ENCODE assay signal across 14 cellular contexts in genomic region chr15:32677238-32677750, GRCh38. TPM values are rescaled to one million over a fixed set of nuclear protein-coding genes. Genes with fewer than 3 reads are reported as not detected.
A peak's percentile ranks its signal among the peaks of the same experiment; 100 is the strongest.
DNase-seq lines count a peak whose midpoint lies in the region; TF ChIP-seq lines count a peak whose summit lies in the region.
"Had no signal": no experiment of that assay in that cellular context is flagged by ENCODE, and none has a peak within 500 bp of the region (broad histone marks: within the 10 kb centered on the region; RNA-seq: fewer than 3 reads in every experiment).

No MANE protein-coding gene starts in this region.

- peaks cover under 1% of the 10 kb centered on the region for H3K27me3 Mint-ChIP-seq in endodermal cell (ENCODE audit: insufficient read depth)
- H3K27me3 Mint-ChIP-seq: central memory CD8-positive, alpha-beta T cell had no signal

- H3K9me3 Mint-ChIP-seq in endodermal cell = no peaks in the 10 kb centered on the region
- H3K9me3 Mint-ChIP-seq: central memory CD8-positive, alpha-beta T cell had no signal

- H3K4me2 ChIP-seq in parathyroid adenoma (ENCODE audit: low read length) = no peak overlapping the region

- H3K27me3 ChIP-seq in parathyroid adenoma (ENCODE audit: control insufficient read depth, insufficient read depth, low read length) = no peaks in the 10 kb centered on the region
- no peaks in the 10 kb centered on the region for H3K27me3 ChIP-seq in endodermal cell (ENCODE audit: control insufficient read depth, insufficient read depth, low read length, poor library complexity, severe bottlenecking)
- H3K27me3 ChIP-seq: foreskin keratinocyte, transverse colon had no signal

- TF ChIP-seq CTCF in parathyroid adenoma (IDR thresholded peaks at IDR 0.05) = no peak
- TF ChIP-seq CTCF in endodermal cell (conservative IDR thresholded peaks at IDR 0.05) = no peak

- peak overlapping the region; percentile 5 for H3K27ac ChIP-seq in cingulate gyrus (ENCODE audit: low read depth, low read length)
- peak overlapping the region; percentile 22 for H3K27ac ChIP-seq in parathyroid adenoma
- H3K27ac ChIP-seq in endodermal cell (ENCODE audit: low read depth, low read length) = no peak overlapping the region
- H3K27ac ChIP-seq: foreskin keratinocyte, HL-60, psoas muscle had no signal

- 83 to 89% methylated on average over 1 to 5 of the region's 5 CpGs for WGBS in endodermal cell (ENCODE audit: insufficient coverage in 1 of 2, insufficient read length in 1 of 2), 2 experiments

- H3K4me1 Mint-ChIP-seq in endodermal cell = peaks cover 8% of the 10 kb centered on the region
- H3K4me1 Mint-ChIP-seq: central memory CD8-positive, alpha-beta T cell had no signal

- H2AFZ ChIP-seq in parathyroid adenoma = no peak overlapping the region

- no peak overlapping the region for H3K4me3 ChIP-seq in parathyroid adenoma (ENCODE audit: low read depth, low read length)
- no peak overlapping the region for H3K4me3 ChIP-seq in endodermal cell (ENCODE audit: low read length)
- H3K4me3 ChIP-seq: psoas muscle, transverse colon had no signal

- H3K9me3 ChIP-seq in parathyroid adenoma (ENCODE audit: control insufficient read depth, low read length) (no peaks in the 10 kb centered on the region), endodermal cell (ENCODE audit: control insufficient read depth, low read length) (no peaks in the 10 kb centered on the region)
- H3K9me3 ChIP-seq: psoas muscle, transverse colon had no signal

- H3K36me3 Mint-ChIP-seq in endodermal cell (ENCODE audit: low read depth) = no peaks in the 10 kb centered on the region

- no peaks in the 10 kb centered on the region for H3K4me1 ChIP-seq in parathyroid adenoma
- peaks cover 4% of the 10 kb centered on the region for H3K4me1 ChIP-seq in endodermal cell (ENCODE audit: control insufficient read depth, insufficient read depth, low read length)
- H3K4me1 ChIP-seq: psoas muscle had no signal

- H3K79me2 ChIP-seq in parathyroid adenoma = no peaks in the 10 kb centered on the region

- no peaks in the 10 kb centered on the region for H3K36me3 ChIP-seq in parathyroid adenoma (ENCODE audit: control insufficient read depth, insufficient read depth, low read length)
- no peaks in the 10 kb centered on the region for H3K36me3 ChIP-seq in endodermal cell (ENCODE audit: control insufficient read depth, insufficient read depth, low read length)
- H3K36me3 ChIP-seq: transverse colon had no signal

- no peak overlapping the region for H3K27ac Mint-ChIP-seq in endodermal cell

- H3K4me3 Mint-ChIP-seq in endodermal cell = no peak overlapping the region
- H3K4me3 Mint-ChIP-seq: central memory CD8-positive, alpha-beta T cell had no signal

- DNase-seq in ELF-1 (ENCODE audit: low read depth, low spot score) (peak; percentile 64), NCI-H345 (lab: John Stamatoyannopoulos, UW) (peak; percentile 58), NCI-H1048 (lab: John Stamatoyannopoulos, UW) (no peak), endodermal cell (no peak), AG08396 (ENCODE audit: low spot score) (no peak)
- no peak for DNase-seq in activated effector memory CD4-positive, alpha-beta T cell treated with anti-CD3 and anti-CD28 coated beads, Interleukin-2, amount 50 U/mL, for 16 hours
- DNase-seq: foreskin keratinocyte, psoas muscle, Right ventricle myocardium superior, transverse colon had no signal

- H3K9ac ChIP-seq in parathyroid adenoma (no peak overlapping the region), endodermal cell (ENCODE audit: extremely low read depth, low read length, poor library complexity, severe bottlenecking) (no peak overlapping the region)

RNA-seq across cellular contexts. Expression of gene SCG5, which starts 35.8 kb away (rescaled TPM):
- total RNA-seq in endodermal cell = 10 to 100 TPM; 10.9 to 17.2 TPM
- 14.9 TPM for polyA plus RNA-seq in endodermal cell (2013, experiment 1 of 2)
- polyA plus RNA-seq in endodermal cell (2013, experiment 2 of 2) = 14.2 TPM
- total RNA-seq: Right ventricle myocardium superior had no signal

RNA-seq across cellular contexts. Expression of gene GREM1, which starts 40.5 kb away (rescaled TPM):
- total RNA-seq in endodermal cell = 1 to 10 TPM in 1 of 2 donors, under 1 TPM in 1; 0.62 to 2.7 TPM
- 28.6 TPM for polyA plus RNA-seq in endodermal cell (2013, experiment 1 of 2)
- polyA plus RNA-seq in endodermal cell (2013, experiment 2 of 2) = 24.3 TPM
- total RNA-seq: Right ventricle myocardium superior had no signal

Comparison
In these comparisons a context has a peak if more than half of its experiments do, and no peak if none do; other contexts are left out.
1. DNase-seq: peak in ELF-1 (single experiment) and NCI-H345 (single experiment); none in NCI-H1048 (single experiment), endodermal cell (single experiment), activated effector memory CD4-positive, alpha-beta T cell treated with anti-CD3 and anti-CD28 coated beads, Interleukin-2, amount 50 U/mL, for 16 hours (single experiment) and AG08396 (single experiment).